14 cellular contexts compared by ENCODE assay signal in genomic region chr13:59409211-59409610, GRCh38.
DNase-seq lines count a peak whose midpoint lies in the region; ATAC-seq lines count a peak whose summit lies in the region.
"Had no signal": no experiment of that assay in that cellular context is flagged by ENCODE, and none has a peak within 500 bp of the region (broad histone marks: within the 10 kb centered on the region; RNA-seq: fewer than 3 reads in every experiment).

No MANE protein-coding gene starts in this region.

- ATAC-seq in GM18909 (IDR thresholded peaks at IDR 0.05; ENCODE audit: poor library complexity, unreplicated experiment) (no peak), GM21447 (IDR thresholded peaks at IDR 0.05; ENCODE audit: unreplicated experiment) (no peak), HG03520 (IDR thresholded peaks at IDR 0.05; ENCODE audit: unreplicated experiment) (no peak), HG03025 (IDR thresholded peaks at IDR 0.05; ENCODE audit: low FRiP score, unreplicated experiment) (no peak)

- H3K9ac ChIP-seq in mesendoderm (ENCODE audit: low read length), result peak overlapping the region; percentile 15
- H3K9ac ChIP-seq: BLaER1 treated with 17β-estradiol and CSF1 and Interleukin-3, amounts not matched to agents 10 nM and 100 nM had no signal

- no peaks in the 10 kb centered on the region for H3K79me1 ChIP-seq in mesendoderm (ENCODE audit: low read length)

- H3K18ac ChIP-seq in mesendoderm (ENCODE audit: low read length), result peak overlapping the region; percentile 71

- H3K4me1 ChIP-seq in ectodermal cell (ENCODE audit: control insufficient read depth, insufficient read depth, low read length), result peaks cover 20% of the 10 kb centered on the region
- H3K4me1 ChIP-seq in mesendoderm (ENCODE audit: control insufficient read depth, low read depth, low read length), result peaks cover 8% of the 10 kb centered on the region
- H3K4me1 ChIP-seq: uterus had no signal

- no peak overlapping the region for H3K4ac ChIP-seq in mesendoderm (ENCODE audit: low read depth, low read length)

- DNase-seq in AG20443 (ENCODE audit: low spot score), result peak; percentile 43
- peak; percentile 96 for DNase-seq in NCI-H1092 treated with DMSO at 0.1 percent for 48 hours (lab: John Stamatoyannopoulos, UW)
- DNase-seq in mesendoderm, result peak; percentile 28
- DNase-seq: activated CD4-positive, alpha-beta T cell treated with anti-CD3 and anti-CD28 coated beads for 4 hours; kidney glomerular epithelial cell; SHP77 treated with DMSO at 0.1 percent for 48 hours had no signal

- no peak overlapping the region for H3K4me2 ChIP-seq in mesendoderm (ENCODE audit: low read length)
- H3K4me2 ChIP-seq: BLaER1 treated with 17β-estradiol and CSF1 and Interleukin-3, amounts not matched to agents 10 nM and 100 nM had no signal

- H3K4me3 ChIP-seq in ectodermal cell (ENCODE audit: insufficient read depth, low read depth, low read length) (no peak overlapping the region), mesendoderm (ENCODE audit: low read length) (no peak overlapping the region)
- H3K4me3 ChIP-seq: BLaER1 treated with 17β-estradiol and CSF1 and Interleukin-3, amounts not matched to agents 10 nM and 100 nM; uterus had no signal

- no peak overlapping the region for H3K23ac ChIP-seq in mesendoderm (ENCODE audit: low read length)

- no peaks in the 10 kb centered on the region for H3K79me2 ChIP-seq in mesendoderm (ENCODE audit: control insufficient read depth, insufficient read depth, low read length)

- H3K36me3 ChIP-seq in ectodermal cell (ENCODE audit: control insufficient read depth, insufficient read depth, low read length) (no peaks in the 10 kb centered on the region), mesendoderm (ENCODE audit: control insufficient read depth, insufficient read depth, low read length) (no peaks in the 10 kb centered on the region)
- H3K36me3 ChIP-seq: uterus had no signal

- H3K27ac ChIP-seq in ectodermal cell (ENCODE audit: insufficient read depth, low read depth, low read length, poor library complexity, severe bottlenecking) (peak overlapping the region; percentile 69), mesendoderm (ENCODE audit: low read depth, low read length) (no peak overlapping the region)
- H3K27ac ChIP-seq: BLaER1 treated with 17β-estradiol and CSF1 and Interleukin-3, amounts not matched to agents 10 nM and 100 nM; HL-60; uterus had no signal

- H3K56ac ChIP-seq in mesendoderm (ENCODE audit: low read length), result peak overlapping the region; percentile 35

- WGBS in ectodermal cell, 2 experiments, result 17 to 27% methylated on average over 2 of the region's 2 CpGs
- no CpG with 5 or more reads among the region's 2 CpGs for WGBS in mesendoderm (ENCODE audit: extremely low coverage, insufficient coverage, low lambda C conversion rate)

- H2BK15ac ChIP-seq in mesendoderm (replicated peaks; ENCODE audit: low read depth), result no peak overlapping the region

- H4K5ac ChIP-seq in mesendoderm (ENCODE audit: low read length), result no peak overlapping the region

- H4K8ac ChIP-seq in mesendoderm (ENCODE audit: low read depth, low read length), result no peak overlapping the region

- H2BK5ac ChIP-seq in mesendoderm (ENCODE audit: low read length), result no peak overlapping the region

- H3K27me3 ChIP-seq in ectodermal cell (ENCODE audit: control insufficient read depth, insufficient read depth, low read length, poor library complexity, severe bottlenecking) (no peaks in the 10 kb centered on the region), mesendoderm (ENCODE audit: insufficient read depth, low read length, poor library complexity) (no peaks in the 10 kb centered on the region)
- H3K27me3 ChIP-seq: BLaER1 treated with 17β-estradiol and CSF1 and Interleukin-3, amounts not matched to agents 10 nM and 100 nM; uterus had no signal

- peak overlapping the region; percentile 18 for H2BK120ac ChIP-seq in mesendoderm (ENCODE audit: low read depth, low read length)

- H3K9me3 ChIP-seq in ectodermal cell (ENCODE audit: control insufficient read depth, low read length), result no peaks in the 10 kb centered on the region
- H3K9me3 ChIP-seq: uterus had no signal

- no peak overlapping the region for H2AK5ac ChIP-seq in mesendoderm (ENCODE audit: low read length)

Comparison
In these comparisons a context has a peak if more than half of its experiments do, and no peak if none do; other contexts are left out.
1. DNase-seq: peak in every context shown above with its lines; median percentile 96 in NCI-H1092 treated with DMSO at 0.1 percent for 48 hours; 43 in AG20443; 28 in mesendoderm.